In genomic region chr17:27651411-27652345, GRCh38 we compare ENCODE assay signal across 8 cellular contexts. TPM values are rescaled to one million over a fixed set of nuclear protein-coding genes. Genes with fewer than 3 reads are reported as not detected.
DNase-seq lines count a peak whose midpoint lies in the region; ATAC-seq and TF ChIP-seq lines count a peak whose summit lies in the region.

No MANE protein-coding gene starts in this region.

- DNase-seq in activated gamma-delta T cell treated with Interleukin-2 at 50 U/mL for 16 hours (peak; percentile 60), activated gamma-delta T cell (lab: John Stamatoyannopoulos, UW) (no peak), SJCRH30 (peak; percentile 42 to 75), head of caudate nucleus (peak in 37 of 42 donors; percentile 26 to 90 (median 69)), sigmoid colon (peak; percentile 78), HuH-7.5 (ENCODE audit: low spot score) (no peak)
- DNase-seq in activated naive CD4-positive, alpha-beta T cell treated with anti-CD3 and anti-CD28 coated beads for 36 hours, result peak; percentile 86

- H3K4me3 ChIP-seq in SJCRH30 (no peak overlapping the region), sigmoid colon (no peak overlapping the region)

- CTCF ChIA-PET in activated naive CD4-positive, alpha-beta T cell treated with anti-CD3 and anti-CD28 coated beads for 36 hours (lab: Charles Lee), result interaction anchor here (0.6 to 9.4 kb wide), 34 partner anchors 8 to 455 kb away, joined by 3 to 124 read pairs (median 4); no protein-coding TSS in a partner anchor

- H3K9me3 Mint-ChIP-seq in activated naive CD4-positive, alpha-beta T cell treated with anti-CD3 and anti-CD28 coated beads for 36 hours, result no peaks in the 10 kb centered on the region

- intact Hi-C loops in activated naive CD4-positive, alpha-beta T cell treated with anti-CD3 and anti-CD28 coated beads for 36 hours (cut with micrococcal nuclease), result loop anchor here (1.0 kb wide), 4 partner anchors 48 to 412 kb away; no protein-coding TSS in a partner anchor
- intact Hi-C loops in head of caudate nucleus (cut with DNase I) (no loop called here), sigmoid colon (cut with DNase I) (loop anchor here (1.0 to 5.0 kb wide), 4 partner anchors 48 to 414 kb away; no protein-coding TSS in a partner anchor)

- peaks cover 6% of the 10 kb centered on the region for H3K27me3 ChIP-seq in SJCRH30
- H3K27me3 ChIP-seq in sigmoid colon, result no peaks in the 10 kb centered on the region

- ATAC-seq in GM19324 (IDR thresholded peaks at IDR 0.05; ENCODE audit: low FRiP score, unreplicated experiment), result no peak

- WGBS in sigmoid colon, 2 donors, result 51 to 56% methylated on average over 16 of the region's 16 CpGs

- no peaks in the 10 kb centered on the region for H3K27me3 Mint-ChIP-seq in activated naive CD4-positive, alpha-beta T cell treated with anti-CD3 and anti-CD28 coated beads for 36 hours (ENCODE audit: low read depth)

- no peak overlapping the region for H3K27ac Mint-ChIP-seq in activated naive CD4-positive, alpha-beta T cell treated with anti-CD3 and anti-CD28 coated beads for 36 hours

- no peak overlapping the region for H3K27ac ChIP-seq in SJCRH30
- H3K27ac ChIP-seq in sigmoid colon, result no peak overlapping the region

- no peak for TF ChIP-seq POLR2A in sigmoid colon (IDR thresholded peaks at IDR 0.05)

- peaks cover 1% of the 10 kb centered on the region for H3K36me3 Mint-ChIP-seq in activated naive CD4-positive, alpha-beta T cell treated with anti-CD3 and anti-CD28 coated beads for 36 hours (ENCODE audit: low read depth)

- H3K4me1 Mint-ChIP-seq in activated naive CD4-positive, alpha-beta T cell treated with anti-CD3 and anti-CD28 coated beads for 36 hours (ENCODE audit: low read depth), result peaks cover 6% of the 10 kb centered on the region

- H3K4me1 ChIP-seq in SJCRH30, result no peaks in the 10 kb centered on the region
- peaks cover 0 to 6% (median 0%) of the 10 kb centered on the region in 4 donors for H3K4me1 ChIP-seq in sigmoid colon

- H3K4me3 Mint-ChIP-seq in activated naive CD4-positive, alpha-beta T cell treated with anti-CD3 and anti-CD28 coated beads for 36 hours, result no peak overlapping the region

- TF ChIP-seq EP300 in sigmoid colon (IDR thresholded peaks at IDR 0.05), result no peak

- H3K36me3 ChIP-seq in SJCRH30 (no peaks in the 10 kb centered on the region), sigmoid colon (no peaks in the 10 kb centered on the region)

- TF ChIP-seq CTCF in sigmoid colon (IDR thresholded peaks at IDR 0.05), result peak; percentile 60 to 86 (median 76)

- H3K9me3 ChIP-seq in SJCRH30 (replicated peaks) (no peaks in the 10 kb centered on the region), sigmoid colon (no peaks in the 10 kb centered on the region)

RNA-seq across cellular contexts. Expression of gene LGALS9, which starts 20.7 kb away (rescaled TPM):
- total RNA-seq in SJCRH30 (2014; rRNA removed; shearing (Covaris generic)), result 0.05 and 0.22 TPM in 2 replicates
- total RNA-seq in activated naive CD4-positive, alpha-beta T cell treated with anti-CD3 and anti-CD28 coated beads for 36 hours, result 10 to 100 TPM; 80.2 to 81.1 TPM
- 10 to 100 TPM; 17.8 to 33.2 (median 22.2) TPM for total RNA-seq in sigmoid colon
- polyA plus RNA-seq in sigmoid colon, result 100 to 1,000 TPM; 333 to 476 (median 455) TPM

Comparison
In these comparisons a context has a peak if more than half of its experiments do, and no peak if none do; other contexts are left out.
1. DNase-seq: peak in activated gamma-delta T cell treated with Interleukin-2 at 50 U/mL for 16 hours (single experiment), SJCRH30 (2 of 2), activated naive CD4-positive, alpha-beta T cell treated with anti-CD3 and anti-CD28 coated beads for 36 hours (single experiment), head of caudate nucleus (37 of 42) and sigmoid colon (single experiment); none in activated gamma-delta T cell (single experiment) and HuH-7.5 (single experiment).
2. RNA of gene LGALS9, which starts 20.7 kb away (total RNA-seq): 80.2 to 81.1 TPM in activated naive CD4-positive, alpha-beta T cell treated with anti-CD3 and anti-CD28 coated beads for 36 hours and 17.8 to 33.2 TPM in sigmoid colon; 0.05 to 0.22 TPM in SJCRH30; every median in the first group is over 10 times any median in the second.